Comparison of ENCODE assay signal across 14 cellular contexts in the genomic region with DNA sequence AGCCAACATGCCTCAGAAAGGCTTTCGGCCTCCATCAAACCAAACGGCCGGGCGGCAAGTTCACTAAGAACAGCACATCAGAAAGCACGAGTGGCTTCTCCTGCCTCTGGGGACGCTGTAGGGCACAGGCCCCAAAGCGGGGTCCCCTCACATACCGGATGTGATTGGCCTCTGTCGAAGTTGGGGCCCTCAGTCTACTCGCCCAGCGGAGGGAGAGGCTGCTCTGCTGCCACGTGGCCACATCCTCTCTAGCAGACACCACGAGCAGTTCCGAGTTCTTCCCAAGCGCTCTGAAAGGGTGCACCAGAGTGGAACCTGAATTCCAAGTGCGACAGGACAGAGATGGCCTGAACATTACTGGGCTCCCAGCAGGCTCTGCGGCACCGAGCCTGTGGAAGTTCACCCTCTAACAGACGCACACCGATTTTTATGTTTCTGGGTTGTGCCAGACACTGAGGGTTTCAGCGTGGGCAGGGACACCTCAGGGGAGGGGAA. TPM values are rescaled to one million over a fixed set of nuclear protein-coding genes. Genes with fewer than 3 reads are reported as not detected.
A peak's percentile ranks its signal among the peaks of the same experiment; 100 is the strongest.
DNase-seq lines count a peak whose midpoint lies in the region; ATAC-seq, FAIRE-seq and TF ChIP-seq lines count a peak whose summit lies in the region.
"Had no signal": no experiment of that assay in that cellular context is flagged by ENCODE, and none has a peak within 500 bp of the region (broad histone marks: within the 10 kb centered on the region; RNA-seq: fewer than 3 reads in every experiment).

No MANE protein-coding gene starts in this region.

- POLR2A ChIA-PET in T-cell (lab: Charles Lee), result no interaction called here

- H3K36me3 Mint-ChIP-seq in T-cell, result peaks cover 53% of the 10 kb centered on the region
- peaks cover 91% of the 10 kb centered on the region for H3K36me3 Mint-ChIP-seq in effector memory CD8-positive, alpha-beta T cell (ENCODE audit: insufficient read depth)

- ATAC-seq in T-cell (replicated peaks in 1 of 4) (peak in 3 of 4 experiments; percentile 15 to 28 (median 16)), sciatic nerve (no peak), HG03521 (IDR thresholded peaks at IDR 0.05; ENCODE audit: unreplicated experiment) (no peak)
- peak; percentile 43 for ATAC-seq in effector memory CD8-positive, alpha-beta T cell (replicated peaks)
- ATAC-seq: left cardiac atrium had no signal

- peaks cover 12 to 26% (median 12%) of the 10 kb centered on the region in 3 donors for H3K4me1 Mint-ChIP-seq in T-cell
- H3K4me1 Mint-ChIP-seq in effector memory CD8-positive, alpha-beta T cell (ENCODE audit: low read depth in 2 of 2), result peaks cover 26 to 30% of the 10 kb centered on the region in 2 donors

- FAIRE-seq in D721Med (lab: Jason Lieb, UNC), result no peak
- FAIRE-seq: H54 had no signal

- H3K27me3 Mint-ChIP-seq in T-cell, result no peaks in the 10 kb centered on the region
- no peaks in the 10 kb centered on the region for H3K27me3 Mint-ChIP-seq in effector memory CD8-positive, alpha-beta T cell
- H3K27me3 Mint-ChIP-seq: IgD-negative memory B cell had no signal

- DNase-seq in D721Med (ENCODE audit: insufficient read length, low spot score) (peak; percentile 15), T-cell (peak in 2 of 34 experiments; percentile 12 to 23), sciatic nerve (ENCODE audit: low spot score) (peak; percentile 55), OCI-M1 (lab: John Stamatoyannopoulos, UW) (no peak)
- DNase-seq in effector memory CD8-positive, alpha-beta T cell, result no peak
- DNase-seq in NK-92 treated with Interleukin-12 subunit alpha and Interleukin-12 subunit beta, amount 100 ng/mL, for 24 hours (lab: John Stamatoyannopoulos, UW), result no peak
- DNase-seq in effector CD8-positive, alpha-beta T cell (lab: John Stamatoyannopoulos, UW), result no peak
- DNase-seq: effector CD4-positive, alpha-beta T cell; left cardiac atrium; NCI-H187 treated with DMSO at 0.1 percent for 48 hours; NCI-H748 treated with DMSO at 0.1 percent for 48 hours had no signal

- H3K4me3 Mint-ChIP-seq in T-cell, result no peak overlapping the region
- H3K4me3 Mint-ChIP-seq in effector memory CD8-positive, alpha-beta T cell, result peak overlapping the region; percentile 66 to 79

- CTCF ChIA-PET in T-cell (lab: Charles Lee), result no interaction called here

- H3K27ac Mint-ChIP-seq in T-cell, result peak overlapping the region; percentile 73 to 88
- H3K27ac Mint-ChIP-seq in effector memory CD8-positive, alpha-beta T cell, result peak overlapping the region; percentile 95 to 97

- intact Hi-C loops in sciatic nerve (cut with DNase I), result no loop called here

- H3K9me3 Mint-ChIP-seq in T-cell, result no peaks in the 10 kb centered on the region
- H3K9me3 Mint-ChIP-seq in effector memory CD8-positive, alpha-beta T cell, result no peaks in the 10 kb centered on the region
- H3K9me3 Mint-ChIP-seq: IgD-negative memory B cell had no signal

- no peak for TF ChIP-seq CTCF in D721Med (IDR thresholded peaks at IDR 0.05; ENCODE audit: insufficient read depth, missing control alignments)

RNA-seq across cellular contexts. Expression of gene NOP14, which starts 21.1 kb away (rescaled TPM):
- total RNA-seq in T-cell (10 to 100 TPM; 30.6 to 48.1 (median 46.3) TPM), sciatic nerve (20.0 TPM)

RNA-seq across cellular contexts. Expression of gene GRK4, which starts 21.3 kb away (rescaled TPM):
- total RNA-seq in T-cell (1 to 10 TPM; 1.8 to 4.8 (median 2.5) TPM), sciatic nerve (14.8 TPM)

Comparison
In these comparisons a context has a peak if more than half of its experiments do, and no peak if none do; other contexts are left out.
1. DNase-seq: peak in D721Med (single experiment) and sciatic nerve (single experiment); none in effector memory CD8-positive, alpha-beta T cell (0 of 3), NK-92 treated with Interleukin-12 subunit alpha and Interleukin-12 subunit beta, amount 100 ng/mL, for 24 hours (single experiment), effector CD8-positive, alpha-beta T cell (single experiment) and OCI-M1 (single experiment).
2. ATAC-seq: peak in T-cell (3 of 4) and effector memory CD8-positive, alpha-beta T cell (single experiment); none in sciatic nerve (single experiment) and HG03521 (single experiment).
3. H3K4me3 Mint-ChIP-seq: peak in effector memory CD8-positive, alpha-beta T cell (2 of 2); none in T-cell (0 of 3).